Comparison of ENCODE assay signal across 10 cellular contexts in the genomic region with DNA sequence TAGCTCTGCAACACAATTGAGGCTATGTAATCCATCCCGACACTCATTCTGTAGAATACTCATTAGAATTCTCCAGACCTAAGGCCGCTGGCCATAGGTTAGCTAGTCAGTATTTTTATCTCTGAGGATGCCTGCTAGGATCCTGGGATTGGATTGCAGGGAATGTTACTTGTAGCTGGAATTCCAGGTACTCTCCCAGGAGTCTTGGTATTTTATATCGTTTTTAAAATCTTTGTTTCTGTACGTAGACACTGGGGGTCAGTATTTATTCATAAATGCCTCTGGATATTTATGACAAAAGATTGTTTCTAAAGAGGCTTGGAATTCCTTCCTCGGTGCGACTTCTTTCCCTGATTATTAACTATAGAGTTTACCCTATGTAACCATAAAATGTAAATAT. TPM values are rescaled to one million over a fixed set of nuclear protein-coding genes. Genes with fewer than 3 reads are reported as not detected.
DNase-seq lines count a peak whose midpoint lies in the region; ATAC-seq and TF ChIP-seq lines count a peak whose summit lies in the region.
"Had no signal": no experiment of that assay in that cellular context is flagged by ENCODE, and none has a peak within 500 bp of the region (broad histone marks: within the 10 kb centered on the region; RNA-seq: fewer than 3 reads in every experiment).

No MANE protein-coding gene starts in this region.

- H3K36me3 ChIP-seq in left ventricle myocardium inferior: no peaks in the 10 kb centered on the region

- no peaks in the 10 kb centered on the region for H3K9me3 ChIP-seq in left ventricle myocardium inferior (replicated peaks)
- H3K9me3 ChIP-seq: Caco-2 had no signal

- peak; percentile 53 for TF ChIP-seq CTCF in left ventricle myocardium inferior (IDR thresholded peaks at IDR 0.05; ENCODE audit: borderline replicate concordance)
- 0 out of 2 replicates have a peak, but pooled peaks have one; percentile 16 for TF ChIP-seq CTCF in WI38 (IDR thresholded peaks at IDR 0.05; ENCODE audit: low read depth, low read length)

- peaks cover 8% of the 10 kb centered on the region for H3K4me1 ChIP-seq in left ventricle myocardium inferior

- DNase-seq in left ventricle myocardium inferior (no peak), Right ventricle myocardium superior (no peak), inferior parietal cortex (ENCODE audit: extremely low spot score) (peak; percentile 47), NCI-H128 (lab: John Stamatoyannopoulos, UW; ENCODE audit: unreplicated experiment) (no peak), epidermal melanocyte (ENCODE audit: insufficient read length, low spot score) (no peak)
- no peak for DNase-seq in stimulated activated CD4-positive, alpha-beta T cell treated with anti-CD3 and anti-CD28 coated beads, Interleukin-4, amount 100 ng/mL, for 24 hours
- DNase-seq in activated T-cell treated with anti-CD3 and anti-CD28 coated beads, Interleukin-2, amount 50 U/mL, for 1 hour: no peak
- DNase-seq: activated naive CD4-positive, alpha-beta T cell treated with anti-CD3 and anti-CD28 coated beads for 36 hours; Caco-2 had no signal

- intact Hi-C loops in left ventricle myocardium inferior (cut with micrococcal nuclease): loop anchor here (5.0 kb wide), 1 partner anchor 261 kb away; no protein-coding TSS in a partner anchor
- intact Hi-C loops in Right ventricle myocardium superior (cut with DNase I): loop anchor here (5.0 kb wide), 1 partner anchor 481 kb away; no protein-coding TSS in a partner anchor

- H3K27ac ChIP-seq in left ventricle myocardium inferior (replicated peaks): no peak overlapping the region

- H3K27me3 ChIP-seq in left ventricle myocardium inferior (ENCODE audit: low read depth): no peaks in the 10 kb centered on the region

- H3K4me3 ChIP-seq in left ventricle myocardium inferior (no peak overlapping the region), WI38 (ENCODE audit: low read depth, low read length) (no peak overlapping the region)

- ATAC-seq in Right ventricle myocardium superior (ENCODE audit: poor library complexity): no peak

RNA-seq across cellular contexts. Expression of a gene that starts 40.1 kb away (rescaled TPM):
- total RNA-seq in left ventricle myocardium inferior (13.9 TPM), Right ventricle myocardium superior (12.3 TPM)
